1 cellular context compared by ENCODE assay signal in the genomic region with DNA sequence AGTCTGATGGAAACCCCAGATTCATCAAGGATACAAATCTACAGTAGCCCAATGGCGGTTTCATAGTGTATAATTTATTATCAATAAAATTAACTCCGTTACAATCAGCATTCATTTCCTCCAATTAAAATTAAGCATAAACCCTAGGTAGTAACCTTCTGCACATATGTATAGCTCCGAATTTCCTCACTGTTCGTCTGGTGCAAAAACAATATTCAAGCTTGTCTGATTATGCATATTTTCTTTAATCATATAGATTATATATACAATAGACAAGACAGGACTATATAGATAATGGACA.
TF ChIP-seq lines count a peak whose summit lies in the region.

No MANE protein-coding gene starts in this region.

TF ChIP-seq in HCT116, 20 proteins besides CTCF, POLR2A, EP300 and RAD21:
- TF ChIP-seq, protein P1, sequence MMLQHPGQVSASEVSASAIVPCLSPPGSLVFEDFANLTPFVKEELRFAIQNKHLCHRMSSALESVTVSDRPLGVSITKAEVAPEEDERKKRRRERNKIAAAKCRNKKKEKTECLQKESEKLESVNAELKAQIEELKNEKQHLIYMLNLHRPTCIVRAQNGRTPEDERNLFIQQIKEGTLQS (IDR thresholded peaks at IDR 0.05): no peak
- TF ChIP-seq POLR2AphosphoS5 (IDR thresholded peaks at IDR 0.05; ENCODE audit: low read depth, low read length) (no peak), SRF (IDR thresholded peaks at IDR 0.05; ENCODE audit: low read depth) (no peak), ZNF274 (IDR thresholded peaks at IDR 0.05; ENCODE audit: low read depth, low read length) (no peak), CBX3 (IDR thresholded peaks at IDR 0.05; ENCODE audit: low read depth) (no peak), EZH2 (IDR thresholded peaks at IDR 0.05) (no peak)
- TF ChIP-seq, protein P2, sequence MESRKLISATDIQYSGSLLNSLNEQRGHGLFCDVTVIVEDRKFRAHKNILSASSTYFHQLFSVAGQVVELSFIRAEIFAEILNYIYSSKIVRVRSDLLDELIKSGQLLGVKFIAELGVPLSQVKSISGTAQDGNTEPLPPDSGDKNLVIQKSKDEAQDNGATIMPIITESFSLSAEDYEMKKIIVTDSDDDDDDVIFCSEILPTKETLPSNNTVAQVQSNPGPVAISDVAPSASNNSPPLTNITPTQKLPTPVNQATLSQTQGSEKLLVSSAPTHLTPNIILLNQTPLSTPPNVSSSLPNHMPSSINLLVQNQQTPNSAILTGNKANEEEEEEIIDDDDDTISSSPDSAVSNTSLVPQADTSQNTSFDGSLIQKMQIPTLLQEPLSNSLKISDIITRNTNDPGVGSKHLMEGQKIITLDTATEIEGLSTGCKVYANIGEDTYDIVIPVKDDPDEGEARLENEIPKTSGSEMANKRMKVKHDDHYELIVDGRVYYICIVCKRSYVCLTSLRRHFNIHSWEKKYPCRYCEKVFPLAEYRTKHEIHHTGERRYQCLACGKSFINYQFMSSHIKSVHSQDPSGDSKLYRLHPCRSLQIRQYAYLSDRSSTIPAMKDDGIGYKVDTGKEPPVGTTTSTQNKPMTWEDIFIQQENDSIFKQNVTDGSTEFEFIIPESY (IDR thresholded peaks at IDR 0.05; ENCODE audit: extremely low read depth, insufficient replicate concordance, low read length): no peak
